2 cellular contexts compared by ENCODE assay signal in the genomic region with DNA sequence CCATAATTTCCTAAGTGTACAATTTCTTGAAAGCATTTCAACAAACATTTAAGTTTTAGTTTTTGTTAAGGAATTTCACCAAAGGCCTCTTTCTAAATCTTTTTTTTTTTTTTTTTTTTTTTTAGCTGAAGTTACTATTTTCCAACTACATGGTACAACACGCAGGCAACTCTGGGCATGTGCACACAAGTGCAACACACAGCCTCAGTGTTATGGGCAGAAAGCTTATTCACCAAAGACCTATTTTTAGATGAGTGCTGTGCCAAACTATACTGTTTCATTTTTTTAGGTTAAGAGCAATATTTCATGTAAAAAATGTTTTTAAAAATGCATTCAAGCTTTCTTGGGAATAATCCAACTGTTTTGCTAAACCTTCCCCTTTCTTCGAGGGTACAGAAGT.
TF ChIP-seq lines count a peak whose summit lies in the region.

No MANE protein-coding gene starts in this region.

TF ChIP-seq in SK-N-SH, 30 proteins besides CTCF, POLR2A, EP300 and RAD21:
- no peak for TF ChIP-seq SMC3 (IDR thresholded peaks at IDR 0.05; ENCODE audit: low read depth, low read length)
- no peak for TF ChIP-seq RXRA (IDR thresholded peaks at IDR 0.05; ENCODE audit: borderline replicate concordance, low read depth)
- TF ChIP-seq, protein P1, sequence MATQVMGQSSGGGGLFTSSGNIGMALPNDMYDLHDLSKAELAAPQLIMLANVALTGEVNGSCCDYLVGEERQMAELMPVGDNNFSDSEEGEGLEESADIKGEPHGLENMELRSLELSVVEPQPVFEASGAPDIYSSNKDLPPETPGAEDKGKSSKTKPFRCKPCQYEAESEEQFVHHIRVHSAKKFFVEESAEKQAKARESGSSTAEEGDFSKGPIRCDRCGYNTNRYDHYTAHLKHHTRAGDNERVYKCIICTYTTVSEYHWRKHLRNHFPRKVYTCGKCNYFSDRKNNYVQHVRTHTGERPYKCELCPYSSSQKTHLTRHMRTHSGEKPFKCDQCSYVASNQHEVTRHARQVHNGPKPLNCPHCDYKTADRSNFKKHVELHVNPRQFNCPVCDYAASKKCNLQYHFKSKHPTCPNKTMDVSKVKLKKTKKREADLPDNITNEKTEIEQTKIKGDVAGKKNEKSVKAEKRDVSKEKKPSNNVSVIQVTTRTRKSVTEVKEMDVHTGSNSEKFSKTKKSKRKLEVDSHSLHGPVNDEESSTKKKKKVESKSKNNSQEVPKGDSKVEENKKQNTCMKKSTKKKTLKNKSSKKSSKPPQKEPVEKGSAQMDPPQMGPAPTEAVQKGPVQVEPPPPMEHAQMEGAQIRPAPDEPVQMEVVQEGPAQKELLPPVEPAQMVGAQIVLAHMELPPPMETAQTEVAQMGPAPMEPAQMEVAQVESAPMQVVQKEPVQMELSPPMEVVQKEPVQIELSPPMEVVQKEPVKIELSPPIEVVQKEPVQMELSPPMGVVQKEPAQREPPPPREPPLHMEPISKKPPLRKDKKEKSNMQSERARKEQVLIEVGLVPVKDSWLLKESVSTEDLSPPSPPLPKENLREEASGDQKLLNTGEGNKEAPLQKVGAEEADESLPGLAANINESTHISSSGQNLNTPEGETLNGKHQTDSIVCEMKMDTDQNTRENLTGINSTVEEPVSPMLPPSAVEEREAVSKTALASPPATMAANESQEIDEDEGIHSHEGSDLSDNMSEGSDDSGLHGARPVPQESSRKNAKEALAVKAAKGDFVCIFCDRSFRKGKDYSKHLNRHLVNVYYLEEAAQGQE (IDR thresholded peaks at IDR 0.05; ENCODE audit: low read depth, low read length) = no peak
- TF ChIP-seq SIN3A (IDR thresholded peaks at IDR 0.05; ENCODE audit: borderline replicate concordance, low read depth, low read length) = no peak
- no peak for TF ChIP-seq RFX5 (IDR thresholded peaks at IDR 0.05; ENCODE audit: low read length)
- TF ChIP-seq, protein P2, sequence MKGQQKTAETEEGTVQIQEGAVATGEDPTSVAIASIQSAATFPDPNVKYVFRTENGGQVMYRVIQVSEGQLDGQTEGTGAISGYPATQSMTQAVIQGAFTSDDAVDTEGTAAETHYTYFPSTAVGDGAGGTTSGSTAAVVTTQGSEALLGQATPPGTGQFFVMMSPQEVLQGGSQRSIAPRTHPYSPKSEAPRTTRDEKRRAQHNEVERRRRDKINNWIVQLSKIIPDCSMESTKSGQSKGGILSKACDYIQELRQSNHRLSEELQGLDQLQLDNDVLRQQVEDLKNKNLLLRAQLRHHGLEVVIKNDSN (IDR thresholded peaks at IDR 0.05; ENCODE audit: borderline replicate concordance, low read depth) = no peak
- TF ChIP-seq TEAD4 (IDR thresholded peaks at IDR 0.05; ENCODE audit: borderline replicate concordance, insufficient read depth) = no peak
- TF ChIP-seq POLR2AphosphoS5 (IDR thresholded peaks at IDR 0.05; ENCODE audit: low read depth, low read length) = no peak
- TF ChIP-seq TAF1 (IDR thresholded peaks at IDR 0.05; ENCODE audit: borderline replicate concordance, low read depth, low read length) = no peak

TF ChIP-seq in SK-N-SH treated with all-trans-retinoic acid at 6 μM for 48 hours, 23 proteins besides CTCF, POLR2A, EP300 and RAD21:
- TF ChIP-seq ZFP3 (CRISPR knock-in tag; IDR thresholded peaks at IDR 0.05) = no peak
- TF ChIP-seq PPARA (CRISPR knock-in tag; IDR thresholded peaks at IDR 0.05; ENCODE audit: borderline replicate concordance) = no peak
- no peak for TF ChIP-seq ESRRG (CRISPR knock-in tag; IDR thresholded peaks at IDR 0.05)
- no peak for TF ChIP-seq BACH2 (CRISPR knock-in tag; IDR thresholded peaks at IDR 0.05; ENCODE audit: borderline replicate concordance)
- no peak for TF ChIP-seq ZNF565 (CRISPR knock-in tag; conservative IDR thresholded peaks at IDR 0.05; ENCODE audit: low read depth)
- no peak for TF ChIP-seq ZNF8 (CRISPR knock-in tag; IDR thresholded peaks at IDR 0.05)
- no peak for TF ChIP-seq ZC3H10 (CRISPR knock-in tag; IDR thresholded peaks at IDR 0.05)
- TF ChIP-seq, protein P3, sequence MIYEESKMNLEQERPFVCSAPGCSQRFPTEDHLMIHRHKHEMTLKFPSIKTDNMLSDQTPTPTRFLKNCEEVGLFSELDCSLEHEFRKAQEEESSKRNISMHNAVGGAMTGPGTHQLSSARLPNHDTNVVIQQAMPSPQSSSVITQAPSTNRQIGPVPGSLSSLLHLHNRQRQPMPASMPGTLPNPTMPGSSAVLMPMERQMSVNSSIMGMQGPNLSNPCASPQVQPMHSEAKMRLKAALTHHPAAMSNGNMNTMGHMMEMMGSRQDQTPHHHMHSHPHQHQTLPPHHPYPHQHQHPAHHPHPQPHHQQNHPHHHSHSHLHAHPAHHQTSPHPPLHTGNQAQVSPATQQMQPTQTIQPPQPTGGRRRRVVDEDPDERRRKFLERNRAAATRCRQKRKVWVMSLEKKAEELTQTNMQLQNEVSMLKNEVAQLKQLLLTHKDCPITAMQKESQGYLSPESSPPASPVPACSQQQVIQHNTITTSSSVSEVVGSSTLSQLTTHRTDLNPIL (CRISPR knock-in tag; IDR thresholded peaks at IDR 0.05; ENCODE audit: low read depth) = no peak
